In genomic region chr12:101001669-101002068, GRCh38 we compare ENCODE assay signal across 15 cellular contexts.
DNase-seq lines count a peak whose midpoint lies in the region; ATAC-seq, FAIRE-seq and TF ChIP-seq lines count a peak whose summit lies in the region.
"Had no signal": no experiment of that assay in that cellular context is flagged by ENCODE, and none has a peak within 500 bp of the region (broad histone marks: within the 10 kb centered on the region; RNA-seq: fewer than 3 reads in every experiment).

No MANE protein-coding gene starts in this region.

- no peak overlapping the region for H2AFZ ChIP-seq in H1 (ENCODE audit: low read length)

- H3K23me2 ChIP-seq in H1 (ENCODE audit: low read depth, low read length) = no peaks in the 10 kb centered on the region; the same call in 1 of the 2 replicates

- no peak overlapping the region for H3K4ac ChIP-seq in H1 (replicated peaks; ENCODE audit: insufficient read length, low read depth, low read length)

- WGBS in H1 (ENCODE audit: extremely low coverage in 1 of 2, insufficient coverage in 1 of 2, insufficient read length in 1 of 2, insufficient replicate concordance in 2 of 2, low coverage in 1 of 2, low lambda C conversion rate in 2 of 2, missing lambda C conversion rate in 1 of 2), 2 experiments = 90% methylated on average over 5 of the region's 5 CpGs; no CpG with 5 or more reads in 1 of the 2 experiments
- WGBS in suprapubic skin = 90% methylated on average over 5 of the region's 5 CpGs
- 85 to 86% methylated on average over 5 of the region's 5 CpGs for WGBS in pancreas, 2 donors

- TF ChIP-seq EP300 in H1 (IDR thresholded peaks at IDR 0.05; ENCODE audit: borderline replicate concordance in 1 of 2, low read depth in 2 of 2, low read length in 2 of 2) (no peak), suprapubic skin (IDR thresholded peaks at IDR 0.05) (no peak)

- H3K14ac ChIP-seq in H1 (ENCODE audit: insufficient read length) = no peak overlapping the region

- no peak overlapping the region for H4K91ac ChIP-seq in H1 (replicated peaks; ENCODE audit: insufficient read length, low read length)

- no peak overlapping the region for H4K5ac ChIP-seq in H1 (ENCODE audit: insufficient read length, low read depth, low read length)

- no peak overlapping the region for H3K4me2 ChIP-seq in H1 (ENCODE audit: insufficient read depth in 1 of 2, low read depth in 2 of 2, low read length in 2 of 2)

- ATAC-seq in GM18861 (IDR thresholded peaks at IDR 0.05; ENCODE audit: unreplicated experiment) = peak; percentile 51
- peak; percentile 85 for ATAC-seq in GM21529 (IDR thresholded peaks at IDR 0.05; ENCODE audit: unreplicated experiment)
- peak; percentile 81 for ATAC-seq in HG03095 (IDR thresholded peaks at IDR 0.05; ENCODE audit: unreplicated experiment)
- no peak for ATAC-seq in pancreas

- no peaks in the 10 kb centered on the region for H3K27me3 ChIP-seq in H1 (replicated peaks in 1 of 4; ENCODE audit: control insufficient read depth in 3 of 4, extremely low read depth in 1 of 4, insufficient read depth in 3 of 4, low read length in 3 of 4)
- H3K27me3 ChIP-seq in suprapubic skin = no peaks in the 10 kb centered on the region
- no peaks in the 10 kb centered on the region for H3K27me3 ChIP-seq in pancreas

- no peak overlapping the region for H2AK5ac ChIP-seq in H1 (ENCODE audit: low read depth, low read length)

- H3K23ac ChIP-seq in H1 (ENCODE audit: insufficient read length) = no peak overlapping the region

- no peak overlapping the region for H2BK15ac ChIP-seq in H1 (ENCODE audit: low read length)

- H2BK12ac ChIP-seq in H1 (ENCODE audit: low read depth, low read length) = 0 out of 2 replicates have a peak overlapping the region, but pooled peaks have one; percentile 39

- no peak overlapping the region for H3K56ac ChIP-seq in H1 (replicated peaks; ENCODE audit: insufficient read length, low read depth, low read length)

- H4K8ac ChIP-seq in H1 (ENCODE audit: extremely low read depth, insufficient read depth, low read length) = no peak overlapping the region

- no peaks in the 10 kb centered on the region for H4K20me1 ChIP-seq in H1 (replicated peaks in 1 of 2; ENCODE audit: control insufficient read depth in 1 of 2, insufficient read depth in 2 of 2, low read length in 2 of 2)

- no peak overlapping the region for H2BK120ac ChIP-seq in H1 (replicated peaks; ENCODE audit: low read depth, low read length)

- H3K36me3 ChIP-seq in H1 (ENCODE audit: control insufficient read depth in 2 of 4, insufficient read depth in 4 of 4, low read length in 3 of 4) (no peaks in the 10 kb centered on the region), suprapubic skin (no peaks in the 10 kb centered on the region), pancreas (no peaks in the 10 kb centered on the region)

- H3K4me1 ChIP-seq in H1 (replicated peaks in 1 of 4; ENCODE audit: control insufficient read depth in 3 of 4, insufficient read depth in 4 of 4, low read length in 3 of 4) = no peaks in the 10 kb centered on the region
- H3K4me1 ChIP-seq in suprapubic skin = no peaks in the 10 kb centered on the region
- no peaks in the 10 kb centered on the region for H3K4me1 ChIP-seq in pancreas

- H2BK20ac ChIP-seq in H1 (ENCODE audit: low read length) = no peak overlapping the region

- H2BK5ac ChIP-seq in H1 (ENCODE audit: low read depth, low read length) = no peak overlapping the region

- no peak overlapping the region for H3K9ac ChIP-seq in H1 (replicated peaks in 1 of 4; ENCODE audit: extremely low read depth in 1 of 4, low read depth in 3 of 4, low read length in 3 of 4)

- TF ChIP-seq POLR2A in H1 (IDR thresholded peaks at IDR 0.05; ENCODE audit: control extremely low read depth in 1 of 2, low read depth in 2 of 2, low read length in 2 of 2) (no peak), suprapubic skin (IDR thresholded peaks at IDR 0.05) (no peak)

- H3K79me1 ChIP-seq in H1 (ENCODE audit: low read depth, low read length) = no peaks in the 10 kb centered on the region

- CTCF ChIA-PET in H1 (lab: Charles Lee; ENCODE audit: partially characterized antibody) = no interaction called here

- H3K79me2 ChIP-seq in H1 (ENCODE audit: control insufficient read depth in 1 of 2, insufficient read depth in 2 of 2, low read length in 2 of 2) = no peaks in the 10 kb centered on the region

- intact Hi-C loops in pancreas (cut with DNase I) = no loop called here

- H3K4me3 ChIP-seq in H1 (ENCODE audit: extremely low read depth in 1 of 4, insufficient read depth in 2 of 4, low read depth in 3 of 4, low read length in 4 of 4) (no peak overlapping the region), suprapubic skin (no peak overlapping the region), pancreas (no peak overlapping the region)

- no peak for TF ChIP-seq CTCF in H1 (IDR thresholded peaks at IDR 0.05; ENCODE audit: control extremely low read depth in 1 of 3, insufficient read depth in 1 of 3, low read depth in 1 of 3, low read length in 3 of 3)
- no peak for TF ChIP-seq CTCF in suprapubic skin (IDR thresholded peaks at IDR 0.05)
- TF ChIP-seq CTCF in pancreas (IDR thresholded peaks at IDR 0.05) = no peak

- H3K9me3 ChIP-seq in H1 (ENCODE audit: insufficient read depth in 2 of 2, low read depth in 1 of 2, low read length in 1 of 2) (no peaks in the 10 kb centered on the region), suprapubic skin (no peaks in the 10 kb centered on the region), pancreas (no peaks in the 10 kb centered on the region)

- DNase-seq in H1 (ENCODE audit: low read depth in 1 of 2, low spot score in 2 of 2) (no peak), suprapubic skin (ENCODE audit: low spot score in 2 of 2) (no peak), pancreas (no peak), GM19239 (ENCODE audit: insufficient read length, low spot score) (no peak), NCI-H510A treated with DMSO at 0.1 percent for 48 hours (lab: John Stamatoyannopoulos, UW) (no peak)
- DNase-seq: activated CD4-positive, alpha-beta T cell treated with anti-CD3 and anti-CD28 coated beads, Interleukin-2, amount 10 ng/mL, durations not matched to agents 24 days and 14 days; GDM1; NCI-H1694 treated with DMSO at 0.1 percent for 48 hours; stimulated activated CD4-positive, alpha-beta T cell treated with anti-CD3 and anti-CD28 coated beads, Interleukin-2, amount 100 ng/mL, for 24 hours; stimulated activated naive CD8-positive, alpha-beta T cell treated with anti-CD3 and anti-CD28 coated beads, Interleukin-15, amount 100 ng/mL, for 72 hours; T-helper 1 cell had no signal

- H3K27ac ChIP-seq in H1 (ENCODE audit: low read depth, low read length) (no peak overlapping the region), suprapubic skin (no peak overlapping the region), pancreas (no peak overlapping the region)
- H3K27ac ChIP-seq: C4-2B had no signal

- POLR2A ChIA-PET in H1 (lab: Charles Lee; ENCODE audit: partially characterized antibody) = no interaction called here

- FAIRE-seq in H1 (lab: Jason Lieb, UNC) = no peak
- FAIRE-seq in pancreas (lab: Jason Lieb, UNC) = no peak
- no peak for FAIRE-seq in GM19239 (lab: Jason Lieb, UNC)

- no peak overlapping the region for H3K18ac ChIP-seq in H1 (ENCODE audit: extremely low read depth, low read length)

- no peak for TF ChIP-seq RAD21 in H1 (IDR thresholded peaks at IDR 0.05 in 1 of 2, conservative IDR thresholded peaks at IDR 0.05 in 1 of 2; ENCODE audit: low read depth in 2 of 2, low read length in 2 of 2)

TF ChIP-seq in H1, 55 proteins besides CTCF, POLR2A, EP300 and RAD21:
- TF ChIP-seq JUN (IDR thresholded peaks at IDR 0.05; ENCODE audit: low read depth, low read length) (no peak), NRF1 (IDR thresholded peaks at IDR 0.05; ENCODE audit: low read depth, low read length) (no peak), FOSL1 (IDR thresholded peaks at IDR 0.05; ENCODE audit: insufficient read depth, low read depth, low read length) (no peak), GABPA (IDR thresholded peaks at IDR 0.05; ENCODE audit: borderline replicate concordance, insufficient read depth, low read length) (no peak), TCF12 (IDR thresholded peaks at IDR 0.05; ENCODE audit: low read depth, low read length) (no peak), RFX5 (IDR thresholded peaks at IDR 0.05; ENCODE audit: borderline replicate concordance, low read depth, low read length) (no peak), CBX8 (IDR thresholded peaks at IDR 0.05; ENCODE audit: borderline replicate concordance, low read depth, low read length) (no peak), CEBPB (IDR thresholded peaks at IDR 0.05; ENCODE audit: low read depth, low read length) (no peak), NANOG (IDR thresholded peaks at IDR 0.05; ENCODE audit: insufficient read depth, low read depth, low read length, poor library complexity, severe bottlenecking) (no peak), ZNF274 (IDR thresholded peaks at IDR 0.05; ENCODE audit: borderline replicate concordance, extremely low read depth, low read length) (no peak), KDM4A (IDR thresholded peaks at IDR 0.05; ENCODE audit: low read depth, low read length, severe bottlenecking) (no peak), CREB1 (IDR thresholded peaks at IDR 0.05) (no peak), SP1 (IDR thresholded peaks at IDR 0.05; ENCODE audit: low read depth, low read length) (no peak), USF2 (IDR thresholded peaks at IDR 0.05; ENCODE audit: low read length) (no peak)

Comparison
In these comparisons a context has a peak if more than half of its experiments do, and no peak if none do; other contexts are left out.
1. ATAC-seq: peak in GM18861 (single experiment), GM21529 (single experiment) and HG03095 (single experiment); none in pancreas (0 of 4).